ENCODE assay signal across 1 cellular context in the genomic region with DNA sequence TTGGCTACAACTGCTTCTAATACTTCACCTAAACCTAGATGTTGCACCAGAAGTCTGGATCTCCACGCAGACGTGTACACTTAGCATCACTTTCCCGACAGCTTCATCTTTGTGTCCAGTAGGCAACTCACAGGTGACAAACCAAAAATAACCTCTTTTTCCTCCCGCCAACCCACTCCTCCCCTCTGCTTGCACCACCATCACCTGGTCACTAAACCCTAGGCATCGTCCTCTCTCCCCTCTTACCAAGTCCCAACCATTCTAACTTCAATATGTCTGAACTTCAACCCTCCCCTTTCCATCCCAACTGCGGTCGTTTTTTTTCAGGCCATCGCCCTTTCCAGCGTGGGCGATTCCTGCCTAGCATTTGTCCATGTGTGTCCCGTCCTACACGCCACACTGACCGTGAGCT.
TF ChIP-seq lines count a peak whose summit lies in the region.

No MANE protein-coding gene starts in this region.

TF ChIP-seq in HEK293, 187 proteins besides CTCF, POLR2A, EP300 and RAD21 (continued from another document):
- TF ChIP-seq ZNF19 (tag by site-specific recombination; IDR thresholded peaks at IDR 0.05; ENCODE audit: low read depth) (no peak), ZNF610 (tag by site-specific recombination; IDR thresholded peaks at IDR 0.05; ENCODE audit: borderline replicate concordance) (no peak; the same call in 1 of the 2 replicates), ZNF416 (tag by site-specific recombination; IDR thresholded peaks at IDR 0.05) (0 out of 2 replicates have a peak, but pooled peaks have one; percentile 9), PRDM1 (tag by site-specific recombination; IDR thresholded peaks at IDR 0.05) (no peak), ZNF239 (tag by site-specific recombination; IDR thresholded peaks at IDR 0.05) (no peak), ZNF324 (tag by site-specific recombination; IDR thresholded peaks at IDR 0.05) (peak; percentile 27; the same call in 1 of the 2 replicates), ZNF155 (tag by site-specific recombination; IDR thresholded peaks at IDR 0.05) (no peak), ZNF629 (tag by site-specific recombination; IDR thresholded peaks at IDR 0.05) (0 out of 2 replicates have a peak, but pooled peaks have one; percentile 6), SETDB1 (IDR thresholded peaks at IDR 0.05; ENCODE audit: insufficient read length, low read length) (peak; percentile 49), ZNF544 (tag by site-specific recombination; IDR thresholded peaks at IDR 0.05) (no peak), ZNF561 (tag by site-specific recombination; IDR thresholded peaks at IDR 0.05; ENCODE audit: borderline replicate concordance) (no peak), ZNF664 (tag by site-specific recombination; IDR thresholded peaks at IDR 0.05) (0 out of 2 replicates have a peak, but pooled peaks have one; percentile 23), KLF7 (tag by site-specific recombination; IDR thresholded peaks at IDR 0.05; ENCODE audit: borderline replicate concordance) (no peak), ZNF837 (tag by site-specific recombination; IDR thresholded peaks at IDR 0.05) (no peak), ZNF157 (tag by site-specific recombination; IDR thresholded peaks at IDR 0.05) (no peak), ZNF2 (tag by site-specific recombination; IDR thresholded peaks at IDR 0.05) (peak; percentile 22; the same call in 1 of the 2 replicates), ZNF24 (tag by site-specific recombination; IDR thresholded peaks at IDR 0.05) (peak; percentile 14; the same call in 1 of the 2 replicates), ZNF530 (tag by site-specific recombination; IDR thresholded peaks at IDR 0.05; ENCODE audit: low read depth) (0 out of 2 replicates have a peak, but pooled peaks have one; percentile 44), ZNF341 (tag by site-specific recombination; IDR thresholded peaks at IDR 0.05; ENCODE audit: low read depth) (no peak)
- TF ChIP-seq, protein P1, sequence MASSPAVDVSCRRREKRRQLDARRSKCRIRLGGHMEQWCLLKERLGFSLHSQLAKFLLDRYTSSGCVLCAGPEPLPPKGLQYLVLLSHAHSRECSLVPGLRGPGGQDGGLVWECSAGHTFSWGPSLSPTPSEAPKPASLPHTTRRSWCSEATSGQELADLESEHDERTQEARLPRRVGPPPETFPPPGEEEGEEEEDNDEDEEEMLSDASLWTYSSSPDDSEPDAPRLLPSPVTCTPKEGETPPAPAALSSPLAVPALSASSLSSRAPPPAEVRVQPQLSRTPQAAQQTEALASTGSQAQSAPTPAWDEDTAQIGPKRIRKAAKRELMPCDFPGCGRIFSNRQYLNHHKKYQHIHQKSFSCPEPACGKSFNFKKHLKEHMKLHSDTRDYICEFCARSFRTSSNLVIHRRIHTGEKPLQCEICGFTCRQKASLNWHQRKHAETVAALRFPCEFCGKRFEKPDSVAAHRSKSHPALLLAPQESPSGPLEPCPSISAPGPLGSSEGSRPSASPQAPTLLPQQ (tag by site-specific recombination; IDR thresholded peaks at IDR 0.05), result 0 out of 2 replicates have a peak, but pooled peaks have one; percentile 14
- TF ChIP-seq, protein P2, sequence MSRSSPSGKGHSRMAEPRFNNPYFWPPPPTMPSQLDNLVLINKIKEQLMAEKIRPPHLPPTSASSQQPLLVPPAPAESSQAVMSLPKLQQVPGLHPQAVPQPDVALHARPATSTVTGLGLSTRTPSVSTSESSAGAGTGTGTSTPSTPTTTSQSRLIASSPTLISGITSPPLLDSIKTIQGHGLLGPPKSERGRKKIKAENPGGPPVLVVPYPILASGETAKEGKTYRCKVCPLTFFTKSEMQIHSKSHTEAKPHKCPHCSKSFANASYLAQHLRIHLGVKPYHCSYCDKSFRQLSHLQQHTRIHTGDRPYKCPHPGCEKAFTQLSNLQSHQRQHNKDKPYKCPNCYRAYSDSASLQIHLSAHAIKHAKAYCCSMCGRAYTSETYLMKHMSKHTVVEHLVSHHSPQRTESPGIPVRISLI (tag by site-specific recombination; IDR thresholded peaks at IDR 0.05), result no peak
- TF ChIP-seq, protein P3, sequence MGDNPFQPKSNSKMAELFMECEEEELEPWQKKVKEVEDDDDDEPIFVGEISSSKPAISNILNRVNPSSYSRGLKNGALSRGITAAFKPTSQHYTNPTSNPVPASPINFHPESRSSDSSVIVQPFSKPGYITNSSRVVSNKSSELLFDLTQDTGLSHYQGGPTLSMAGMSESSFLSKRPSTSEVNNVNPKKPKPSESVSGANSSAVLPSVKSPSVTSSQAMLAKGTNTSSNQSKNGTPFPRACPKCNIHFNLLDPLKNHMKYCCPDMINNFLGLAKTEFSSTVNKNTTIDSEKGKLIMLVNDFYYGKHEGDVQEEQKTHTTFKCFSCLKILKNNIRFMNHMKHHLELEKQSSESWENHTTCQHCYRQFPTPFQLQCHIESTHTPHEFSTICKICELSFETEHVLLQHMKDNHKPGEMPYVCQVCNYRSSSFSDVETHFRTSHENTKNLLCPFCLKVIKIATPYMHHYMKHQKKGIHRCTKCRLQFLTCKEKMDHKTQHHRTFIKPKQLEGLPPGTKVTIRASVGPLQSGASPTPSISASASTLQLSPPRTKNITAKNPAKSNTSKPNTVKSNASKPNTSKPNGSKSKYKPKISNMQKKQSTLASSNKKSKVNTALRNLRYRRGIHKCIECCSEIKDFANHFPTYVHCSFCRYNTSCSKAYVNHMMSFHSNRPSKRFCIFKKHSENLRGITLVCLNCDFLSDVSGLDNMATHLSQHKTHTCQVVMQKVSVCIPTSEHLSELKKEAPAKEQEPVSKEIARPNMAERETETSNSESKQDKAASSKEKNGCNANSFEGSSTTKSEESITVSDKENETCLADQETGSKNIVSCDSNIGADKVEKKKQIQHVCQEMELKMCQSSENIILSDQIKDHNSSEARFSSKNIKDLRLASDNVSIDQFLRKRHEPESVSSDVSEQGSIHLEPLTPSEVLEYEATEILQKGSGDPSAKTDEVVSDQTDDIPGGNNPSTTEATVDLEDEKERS (tag by site-specific recombination; IDR thresholded peaks at IDR 0.05), result 0 out of 2 replicates have a peak, but pooled peaks have one; percentile 33
- TF ChIP-seq, protein P4, sequence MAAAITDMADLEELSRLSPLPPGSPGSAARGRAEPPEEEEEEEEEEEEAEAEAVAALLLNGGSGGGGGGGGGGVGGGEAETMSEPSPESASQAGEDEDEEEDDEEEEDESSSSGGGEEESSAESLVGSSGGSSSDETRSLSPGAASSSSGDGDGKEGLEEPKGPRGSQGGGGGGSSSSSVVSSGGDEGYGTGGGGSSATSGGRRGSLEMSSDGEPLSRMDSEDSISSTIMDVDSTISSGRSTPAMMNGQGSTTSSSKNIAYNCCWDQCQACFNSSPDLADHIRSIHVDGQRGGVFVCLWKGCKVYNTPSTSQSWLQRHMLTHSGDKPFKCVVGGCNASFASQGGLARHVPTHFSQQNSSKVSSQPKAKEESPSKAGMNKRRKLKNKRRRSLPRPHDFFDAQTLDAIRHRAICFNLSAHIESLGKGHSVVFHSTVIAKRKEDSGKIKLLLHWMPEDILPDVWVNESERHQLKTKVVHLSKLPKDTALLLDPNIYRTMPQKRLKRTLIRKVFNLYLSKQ (tag by site-specific recombination; IDR thresholded peaks at IDR 0.05; ENCODE audit: borderline replicate concordance), result no peak
- TF ChIP-seq, protein P5, sequence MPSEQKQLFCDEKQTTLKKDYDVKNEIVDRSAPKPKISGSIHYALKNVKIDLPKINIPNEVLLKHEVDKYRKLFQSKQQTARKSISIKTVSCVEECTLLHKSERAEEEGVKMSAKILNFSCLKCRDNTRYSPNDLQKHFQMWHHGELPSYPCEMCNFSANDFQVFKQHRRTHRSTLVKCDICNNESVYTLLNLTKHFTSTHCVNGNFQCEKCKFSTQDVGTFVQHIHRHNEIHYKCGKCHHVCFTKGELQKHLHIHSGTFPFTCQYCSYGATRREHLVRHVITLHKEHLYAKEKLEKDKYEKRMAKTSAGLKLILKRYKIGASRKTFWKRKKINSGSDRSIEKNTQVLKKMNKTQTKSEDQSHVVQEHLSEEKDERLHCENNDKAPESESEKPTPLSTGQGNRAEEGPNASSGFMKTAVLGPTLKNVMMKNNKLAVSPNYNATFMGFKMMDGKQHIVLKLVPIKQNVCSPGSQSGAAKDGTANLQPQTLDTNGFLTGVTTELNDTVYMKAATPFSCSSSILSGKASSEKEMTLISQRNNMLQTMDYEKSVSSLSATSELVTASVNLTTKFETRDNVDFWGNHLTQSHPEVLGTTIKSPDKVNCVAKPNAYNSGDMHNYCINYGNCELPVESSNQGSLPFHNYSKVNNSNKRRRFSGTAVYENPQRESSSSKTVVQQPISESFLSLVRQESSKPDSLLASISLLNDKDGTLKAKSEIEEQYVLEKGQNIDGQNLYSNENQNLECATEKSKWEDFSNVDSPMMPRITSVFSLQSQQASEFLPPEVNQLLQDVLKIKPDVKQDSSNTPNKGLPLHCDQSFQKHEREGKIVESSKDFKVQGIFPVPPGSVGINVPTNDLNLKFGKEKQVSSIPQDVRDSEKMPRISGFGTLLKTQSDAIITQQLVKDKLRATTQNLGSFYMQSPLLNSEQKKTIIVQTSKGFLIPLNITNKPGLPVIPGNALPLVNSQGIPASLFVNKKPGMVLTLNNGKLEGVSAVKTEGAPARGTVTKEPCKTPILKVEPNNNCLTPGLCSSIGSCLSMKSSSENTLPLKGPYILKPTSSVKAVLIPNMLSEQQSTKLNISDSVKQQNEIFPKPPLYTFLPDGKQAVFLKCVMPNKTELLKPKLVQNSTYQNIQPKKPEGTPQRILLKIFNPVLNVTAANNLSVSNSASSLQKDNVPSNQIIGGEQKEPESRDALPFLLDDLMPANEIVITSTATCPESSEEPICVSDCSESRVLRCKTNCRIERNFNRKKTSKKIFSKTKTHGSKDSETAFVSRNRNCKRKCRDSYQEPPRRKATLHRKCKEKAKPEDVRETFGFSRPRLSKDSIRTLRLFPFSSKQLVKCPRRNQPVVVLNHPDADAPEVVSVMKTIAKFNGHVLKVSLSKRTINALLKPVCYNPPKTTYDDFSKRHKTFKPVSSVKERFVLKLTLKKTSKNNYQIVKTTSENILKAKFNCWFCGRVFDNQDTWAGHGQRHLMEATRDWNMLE (tag by site-specific recombination; conservative IDR thresholded peaks at IDR 0.05; ENCODE audit: low read depth), result peak; percentile 65; the same call in 1 of the 2 replicates
